Comparison of ENCODE assay signal across 20 cellular contexts in genomic region chr10:1070939-1071338, GRCh38. TPM values are rescaled to one million over a fixed set of nuclear protein-coding genes. Genes with fewer than 3 reads are reported as not detected.
DNase-seq lines count a peak whose midpoint lies in the region; ATAC-seq, FAIRE-seq and TF ChIP-seq lines count a peak whose summit lies in the region.
"Had no signal": no experiment of that assay in that cellular context is flagged by ENCODE, and none has a peak within 500 bp of the region (broad histone marks: within the 10 kb centered on the region; RNA-seq: fewer than 3 reads in every experiment).

No MANE protein-coding gene starts in this region.

- H3K4me3 ChIP-seq in H7 (ENCODE audit: insufficient read depth, low read depth, low read length) (no peak overlapping the region), astrocyte (ENCODE audit: insufficient read depth, low read depth, low read length) (no peak overlapping the region), A673 (ENCODE audit: low read depth, low read length, poor library complexity, severe bottlenecking) (no peak overlapping the region), colonic mucosa (no peak overlapping the region)
- H3K4me3 ChIP-seq: neural progenitor cell, sigmoid colon, thoracic aorta had no signal

- no peaks in the 10 kb centered on the region for H3K27me3 ChIP-seq in CD4-positive, alpha-beta T cell (ENCODE audit: control insufficient read depth, insufficient read depth, low read length)
- no peaks in the 10 kb centered on the region for H3K27me3 ChIP-seq in H7 (ENCODE audit: control insufficient read depth, insufficient read depth, low read length)
- H3K27me3 ChIP-seq in astrocyte (ENCODE audit: insufficient read depth, low read length), result no peaks in the 10 kb centered on the region
- H3K27me3 ChIP-seq in A673 (replicated peaks; ENCODE audit: insufficient read depth, low read depth, low read length, poor library complexity), result no peaks in the 10 kb centered on the region
- no peaks in the 10 kb centered on the region for H3K27me3 ChIP-seq in colonic mucosa
- H3K27me3 ChIP-seq: neural progenitor cell, sigmoid colon had no signal

- no peak overlapping the region for H2AFZ ChIP-seq in astrocyte (ENCODE audit: low read depth, low read length)
- H2AFZ ChIP-seq: neural progenitor cell had no signal

- H3K4me1 ChIP-seq in astrocyte (ENCODE audit: insufficient read depth, low read length) (peaks cover 4% of the 10 kb centered on the region), A673 (ENCODE audit: insufficient read depth, low read length, poor library complexity, severe bottlenecking) (no peaks in the 10 kb centered on the region), colonic mucosa (no peaks in the 10 kb centered on the region)
- H3K4me1 ChIP-seq: neural progenitor cell had no signal

- H3K4me1 Mint-ChIP-seq in CD4-positive, alpha-beta T cell (ENCODE audit: low read depth), result peaks cover 54% of the 10 kb centered on the region
- peaks cover 7% of the 10 kb centered on the region for H3K4me1 Mint-ChIP-seq in astrocyte (ENCODE audit: low read depth, unreplicated experiment)
- H3K4me1 Mint-ChIP-seq: neural progenitor cell had no signal

- H3K27ac Mint-ChIP-seq in CD4-positive, alpha-beta T cell, result peak overlapping the region; percentile 6
- peak overlapping the region; percentile 41 for H3K27ac Mint-ChIP-seq in astrocyte (ENCODE audit: unreplicated experiment)
- H3K27ac Mint-ChIP-seq: activated CD8-positive, alpha-beta T cell treated with anti-CD3 and anti-CD28 coated beads for 36 hours; neural progenitor cell had no signal

- H3K4me3 Mint-ChIP-seq in CD4-positive, alpha-beta T cell, result no peak overlapping the region
- no peak overlapping the region for H3K4me3 Mint-ChIP-seq in astrocyte (ENCODE audit: unreplicated experiment)
- H3K4me3 Mint-ChIP-seq: activated CD8-positive, alpha-beta T cell treated with anti-CD3 and anti-CD28 coated beads for 36 hours; neural progenitor cell had no signal

- no peak for FAIRE-seq in astrocyte (lab: Jason Lieb, UNC)
- FAIRE-seq: GM18507 had no signal

- no peaks in the 10 kb centered on the region for H3K27me3 Mint-ChIP-seq in CD4-positive, alpha-beta T cell
- no peaks in the 10 kb centered on the region for H3K27me3 Mint-ChIP-seq in astrocyte (ENCODE audit: low read depth, unreplicated experiment)
- H3K27me3 Mint-ChIP-seq: activated CD8-positive, alpha-beta T cell treated with anti-CD3 and anti-CD28 coated beads for 36 hours had no signal

- DNase-seq in CD4-positive, alpha-beta T cell, result no peak
- DNase-seq in H7, result peak; percentile 57
- DNase-seq in astrocyte (ENCODE audit: low read depth), result peak; percentile 26
- peak; percentile 52 for DNase-seq in iPS-NIHi7 (ENCODE audit: extremely low spot score)
- no peak for DNase-seq in A673 (ENCODE audit: low spot score)
- no peak for DNase-seq in DMS153 (lab: John Stamatoyannopoulos, UW)
- no peak for DNase-seq in colonic mucosa
- DNase-seq: activated CD8-positive, alpha-beta T cell treated with anti-CD3 and anti-CD28 coated beads for 36 hours; MM.1S; NCI-H2081; NCI-H82; sigmoid colon; stimulated activated CD4-positive, alpha-beta T cell treated with anti-CD3 and anti-CD28 coated beads, Interleukin-2, amount 100 ng/mL, for 48 hours; SW 1271 had no signal

- H3K9me3 Mint-ChIP-seq in CD4-positive, alpha-beta T cell, result no peaks in the 10 kb centered on the region
- no peaks in the 10 kb centered on the region for H3K9me3 Mint-ChIP-seq in astrocyte (ENCODE audit: unreplicated experiment)
- H3K9me3 Mint-ChIP-seq: activated CD8-positive, alpha-beta T cell treated with anti-CD3 and anti-CD28 coated beads for 36 hours; neural progenitor cell had no signal

- H3K9ac ChIP-seq in astrocyte (ENCODE audit: low read length) (no peak overlapping the region), colonic mucosa (ENCODE audit: low read depth in 2 of 2, low read length in 2 of 2) (no peak overlapping the region)
- H3K9ac ChIP-seq: neural progenitor cell had no signal

- ATAC-seq in CD4-positive, alpha-beta T cell (ENCODE audit: poor library complexity), result no peak
- no peak for ATAC-seq in GM18858 (IDR thresholded peaks at IDR 0.05; ENCODE audit: unreplicated experiment)
- ATAC-seq: activated CD8-positive, alpha-beta T cell treated with anti-CD3 and anti-CD28 coated beads for 36 hours had no signal

- H3K79me2 ChIP-seq in astrocyte (ENCODE audit: insufficient read depth, low read length), result peaks cover 72% of the 10 kb centered on the region

- no peak overlapping the region for H3K27ac ChIP-seq in CD4-positive, alpha-beta T cell (ENCODE audit: low read depth, low read length)
- H3K27ac ChIP-seq in astrocyte (ENCODE audit: low read depth, low read length) (no peak overlapping the region), A673 (ENCODE audit: low read depth, low read length, poor library complexity, severe bottlenecking) (no peak overlapping the region), colonic mucosa (no peak overlapping the region)
- H3K27ac ChIP-seq: neural progenitor cell, sigmoid colon, thoracic aorta, VCaP had no signal

- POLR2A ChIA-PET in CD4-positive, alpha-beta T cell (lab: Charles Lee), result no interaction called here
- POLR2A ChIA-PET in A673 (lab: Charles Lee; ENCODE audit: low non-redundant PET), result no interaction called here

- no peaks in the 10 kb centered on the region for H3K9me3 ChIP-seq in CD4-positive, alpha-beta T cell (ENCODE audit: control insufficient read depth, low read length)
- H3K9me3 ChIP-seq in astrocyte (ENCODE audit: insufficient read depth, low read depth, low read length), result no peaks in the 10 kb centered on the region
- no peaks in the 10 kb centered on the region for H3K9me3 ChIP-seq in A673 (ENCODE audit: low read depth, low read length, poor library complexity, severe bottlenecking)
- H3K9me3 ChIP-seq in colonic mucosa, result no peaks in the 10 kb centered on the region
- H3K9me3 ChIP-seq: sigmoid colon, thoracic aorta had no signal

- BruUV-seq in A673 (replicated peaks; lab: Mats Ljungman, UMichigan), result no TSS peak

- no peak for TF ChIP-seq CTCF in CD4-positive, alpha-beta T cell (IDR thresholded peaks at IDR 0.05)
- TF ChIP-seq CTCF in astrocyte (IDR thresholded peaks at IDR 0.05; ENCODE audit: insufficient read depth, low read depth, low read length) (no peak), A673 (conservative IDR thresholded peaks at IDR 0.05; ENCODE audit: low read depth, low read length) (no peak), colonic mucosa (IDR thresholded peaks at IDR 0.05) (no peak)

- no peak overlapping the region for H3K4me2 ChIP-seq in astrocyte (ENCODE audit: low read length)
- H3K4me2 ChIP-seq: neural progenitor cell had no signal

- intact Hi-C loops in CD4-positive, alpha-beta T cell (cut with DNase I, micrococcal nuclease), result loop anchor here in 1 of 2 experiments (10.0 kb wide), 1 partner anchor 246 kb away; no protein-coding TSS in a partner anchor
- intact Hi-C loops in A673 (cut with micrococcal nuclease; ENCODE audit: unreplicated experiment) (no loop called here), colonic mucosa (cut with DNase I) (no loop called here)

- H3K36me3 ChIP-seq in H7 (replicated peaks; ENCODE audit: control insufficient read depth, insufficient read depth, low read length), result no peaks in the 10 kb centered on the region; the same call in 1 of the 2 replicates
- H3K36me3 ChIP-seq in astrocyte (ENCODE audit: insufficient read depth, low read length), result peaks cover 6% of the 10 kb centered on the region
- H3K36me3 ChIP-seq in A673 (ENCODE audit: insufficient read depth, low read length, poor library complexity, severe bottlenecking), result no peaks in the 10 kb centered on the region
- H3K36me3 ChIP-seq in colonic mucosa, result peaks cover 3% of the 10 kb centered on the region
- H3K36me3 ChIP-seq: neural progenitor cell had no signal

- CTCF ChIA-PET in CD4-positive, alpha-beta T cell (lab: Charles Lee), result no interaction called here
- CTCF ChIA-PET in A673 (lab: Charles Lee), result no interaction called here

- peaks cover 40% of the 10 kb centered on the region for H3K36me3 Mint-ChIP-seq in CD4-positive, alpha-beta T cell (ENCODE audit: low read depth)
- H3K36me3 Mint-ChIP-seq in astrocyte (ENCODE audit: low read depth, unreplicated experiment), result peaks cover 10% of the 10 kb centered on the region

- H4K20me1 ChIP-seq in astrocyte (ENCODE audit: insufficient read depth, low read length), result peaks cover 46% of the 10 kb centered on the region

RNA-seq across cellular contexts. Expression of gene WDR37, which starts 14.8 kb away (rescaled TPM):
- 10 to 100 TPM; 17.0 to 17.7 TPM for total RNA-seq in CD4-positive, alpha-beta T cell
- 8.4 and 9.7 TPM in 2 replicates for total RNA-seq in H7 (2014; rRNA removed; shearing (Covaris generic))
- total RNA-seq in astrocyte (20.9 and 22.8 TPM in 2 replicates), A673 (2021) (12.6 and 15.5 TPM in 2 replicates), colonic mucosa (10 to 100 TPM; 18.6 to 18.7 TPM)

RNA-seq across cellular contexts. Expression of gene IDI1, which starts 22.0 kb away (rescaled TPM):
- 100 to 1,000 TPM; 244 to 250 TPM for total RNA-seq in CD4-positive, alpha-beta T cell
- total RNA-seq in H7 (2014; rRNA removed; shearing (Covaris generic)), result 102 and 115 TPM in 2 replicates
- total RNA-seq in astrocyte (43.0 and 63.2 TPM in 2 replicates), A673 (2021) (84.6 and 111 TPM in 2 replicates), colonic mucosa (100 to 1,000 TPM in 1 of 2 donors, 10 to 100 TPM in 1; 41.3 to 142 TPM)

RNA-seq across cellular contexts. Expression of gene IDI2, which starts 45.3 kb away (rescaled TPM):
- not detected for total RNA-seq in CD4-positive, alpha-beta T cell
- total RNA-seq in H7 (2014; rRNA removed; shearing (Covaris generic)), result not detected in 2 replicates
- not detected in 2 replicates for total RNA-seq in astrocyte
- not detected in 2 replicates for total RNA-seq in A673 (2021)
- not detected for total RNA-seq in colonic mucosa
- total RNA-seq: activated CD8-positive, alpha-beta T cell treated with anti-CD3 and anti-CD28 coated beads for 36 hours; HT1080; sigmoid colon; thoracic aorta had no signal

Comparison
In these comparisons a context has a peak if more than half of its experiments do, and no peak if none do; other contexts are left out.
1. DNase-seq: peak in H7 (single experiment), astrocyte (single experiment) and iPS-NIHi7 (single experiment); none in CD4-positive, alpha-beta T cell (0 of 10), A673 (single experiment), DMS153 (single experiment) and colonic mucosa (single experiment).